In the genomic region with DNA sequence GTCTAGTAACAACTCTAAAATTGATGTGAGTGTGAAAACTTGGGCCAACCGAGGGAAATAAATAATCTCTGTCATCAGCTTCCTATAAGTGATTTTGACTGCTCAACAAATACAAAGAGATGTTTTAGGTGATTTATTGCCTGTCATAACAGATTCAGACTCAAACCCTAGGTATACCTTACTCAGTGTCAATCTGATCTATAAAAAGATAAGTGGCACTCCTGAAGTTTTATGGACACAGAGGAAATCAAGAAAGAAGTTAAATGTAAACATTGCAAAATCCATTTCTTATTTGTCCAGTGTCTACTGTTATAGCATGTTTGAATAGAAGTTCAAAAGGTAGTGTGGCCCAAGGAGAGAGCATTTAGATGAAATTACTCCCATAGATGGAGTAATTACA, we compare ENCODE assay signal across 3 cellular contexts. TPM values are rescaled to one million over a fixed set of nuclear protein-coding genes. Genes with fewer than 3 reads are reported as not detected.
"Had no signal": no experiment of that assay in that cellular context is flagged by ENCODE, and none has a peak within 500 bp of the region (broad histone marks: within the 10 kb centered on the region; RNA-seq: fewer than 3 reads in every experiment).

No MANE protein-coding gene starts in this region.

RNA-seq across cellular contexts. Expression of a gene that starts 30.4 kb away (rescaled TPM):
- polyA plus RNA-seq: HepG2, IMR-90, SK-N-SH had no signal
